Comparison of ENCODE assay signal across 1 cellular context in genomic region chr19:10568826-10569651, GRCh38.
A peak's percentile ranks its signal among the peaks of the same experiment; 100 is the strongest.
TF ChIP-seq lines count a peak whose summit lies in the region.

Gene CDKN2D (minus strand): TSS chr19:10568979. CDS start chr19:10568653, 326 bp downstream.

TF ChIP-seq in HepG2, 621 proteins besides CTCF, POLR2A, EP300 and RAD21 (continued from another document and continues in another):
- no peak for TF ChIP-seq GLMP (CRISPR knock-in tag; IDR thresholded peaks at IDR 0.05; ENCODE audit: borderline replicate concordance)
- TF ChIP-seq E2F2 (CRISPR knock-in tag; IDR thresholded peaks at IDR 0.05; ENCODE audit: borderline replicate concordance) = peak; percentile 99; the same call in 1 of the 2 replicates
- TF ChIP-seq THAP9 (CRISPR knock-in tag; IDR thresholded peaks at IDR 0.05; ENCODE audit: borderline replicate concordance) = peak; percentile 53; the same call in 1 of the 2 replicates
- TF ChIP-seq ZNF770 (CRISPR knock-in tag; IDR thresholded peaks at IDR 0.05) = no peak
- peak; percentile 52; the same call in 1 of the 2 replicates for TF ChIP-seq KMT2B (CRISPR knock-in tag; IDR thresholded peaks at IDR 0.05)
- peak; percentile 90 for TF ChIP-seq HNRNPLL (IDR thresholded peaks at IDR 0.05; ENCODE audit: low read depth, low read length, poor library complexity, severe bottlenecking)
- TF ChIP-seq PRMT3 (CRISPR knock-in tag; IDR thresholded peaks at IDR 0.05; ENCODE audit: borderline replicate concordance, low read depth) = peak; percentile 97
- TF ChIP-seq HDAC2 (CRISPR knock-in tag; IDR thresholded peaks at IDR 0.05) = peak; percentile 76
- peak; percentile 56; the same call in 1 of the 2 replicates for TF ChIP-seq ZNF614 (CRISPR knock-in tag; IDR thresholded peaks at IDR 0.05; ENCODE audit: borderline replicate concordance)
- 0 out of 2 replicates have a peak, but pooled peaks have one; percentile 65 for TF ChIP-seq ZFP1 (CRISPR knock-in tag; IDR thresholded peaks at IDR 0.05)
- TF ChIP-seq RFX3 (CRISPR knock-in tag; IDR thresholded peaks at IDR 0.05) = peak; percentile 44; the same call in 1 of the 2 replicates
- peak; percentile 78 for TF ChIP-seq TEAD3 (CRISPR knock-in tag; optimal IDR thresholded peaks at IDR 0.05; ENCODE audit: borderline replicate concordance)
- TF ChIP-seq PBX3 (CRISPR knock-in tag; IDR thresholded peaks at IDR 0.05; ENCODE audit: borderline replicate concordance) = no peak
- peak; percentile 28; the same call in 1 of the 2 replicates for TF ChIP-seq FOSL2 (CRISPR knock-in tag; IDR thresholded peaks at IDR 0.05)
- TF ChIP-seq FOXM1 (CRISPR knock-in tag; IDR thresholded peaks at IDR 0.05) = peak; percentile 97
- no peak for TF ChIP-seq NFE2 (CRISPR knock-in tag; IDR thresholded peaks at IDR 0.05)
- TF ChIP-seq ZNF674 (CRISPR knock-in tag; IDR thresholded peaks at IDR 0.05; ENCODE audit: low read depth) = no peak
- no peak for TF ChIP-seq ZNF616 (CRISPR knock-in tag; IDR thresholded peaks at IDR 0.05; ENCODE audit: low read depth)
- no peak for TF ChIP-seq FOXP1 (IDR thresholded peaks at IDR 0.05)
- peak; percentile 32; the same call in 1 of the 2 replicates for TF ChIP-seq FOXP1 (CRISPR knock-in tag; IDR thresholded peaks at IDR 0.05)
- no peak for TF ChIP-seq NONO (IDR thresholded peaks at IDR 0.05)
- peak; percentile 19; the same call in 1 of the 2 replicates for TF ChIP-seq NONO (CRISPR knock-in tag; conservative IDR thresholded peaks at IDR 0.05)
- TF ChIP-seq SP5 (CRISPR knock-in tag; IDR thresholded peaks at IDR 0.05; ENCODE audit: borderline replicate concordance, low read depth) = peak; percentile 92
- TF ChIP-seq ZC3H13 (CRISPR knock-in tag; IDR thresholded peaks at IDR 0.05) = peak; percentile 92
- TF ChIP-seq MIER2 (CRISPR knock-in tag; IDR thresholded peaks at IDR 0.05) = peak; percentile 52; the same call in 1 of the 2 replicates
- TF ChIP-seq ZNF263 (CRISPR knock-in tag; IDR thresholded peaks at IDR 0.05) = peak; percentile 47; the same call in 1 of the 2 replicates
- TF ChIP-seq JUNB (CRISPR knock-in tag; IDR thresholded peaks at IDR 0.05; ENCODE audit: borderline replicate concordance) = peak; percentile 79
- TF ChIP-seq TAF1 (CRISPR knock-in tag; IDR thresholded peaks at IDR 0.05) = peak; percentile 29; the same call in 1 of the 2 replicates
- TF ChIP-seq RBFOX2 (IDR thresholded peaks at IDR 0.05; ENCODE audit: low read depth, low read length) = peak; percentile 74
- TF ChIP-seq ZSCAN21 (CRISPR knock-in tag; IDR thresholded peaks at IDR 0.05; ENCODE audit: borderline replicate concordance) = peak; percentile 69; the same call in 1 of the 2 replicates
- TF ChIP-seq ZSCAN5A (CRISPR knock-in tag; IDR thresholded peaks at IDR 0.05; ENCODE audit: borderline replicate concordance) = peak; percentile 96; the same call in 1 of the 2 replicates
- TF ChIP-seq FOXC1 (CRISPR knock-in tag; IDR thresholded peaks at IDR 0.05; ENCODE audit: borderline replicate concordance) = peak; percentile 76; the same call in 1 of the 2 replicates
- TF ChIP-seq POLR2G (IDR thresholded peaks at IDR 0.05; ENCODE audit: low read depth, low read length) = peak; percentile 71
- peak; percentile 89 for TF ChIP-seq DMAP1 (CRISPR knock-in tag; IDR thresholded peaks at IDR 0.05)
- TF ChIP-seq PATZ1 (CRISPR knock-in tag; IDR thresholded peaks at IDR 0.05) = 0 out of 2 replicates have a peak, but pooled peaks have one; percentile 32
- no peak for TF ChIP-seq RORA (CRISPR knock-in tag; IDR thresholded peaks at IDR 0.05)
- peak; percentile 85; the same call in 1 of the 2 replicates for TF ChIP-seq ZNF619 (CRISPR knock-in tag; IDR thresholded peaks at IDR 0.05)
- TF ChIP-seq CREM (IDR thresholded peaks at IDR 0.05) = peak; percentile 68
- TF ChIP-seq CREM (CRISPR knock-in tag; IDR thresholded peaks at IDR 0.05) = no peak
- no peak for TF ChIP-seq ZNF703 (CRISPR knock-in tag; IDR thresholded peaks at IDR 0.05; ENCODE audit: borderline replicate concordance)
- TF ChIP-seq TSC22D2 (CRISPR knock-in tag; IDR thresholded peaks at IDR 0.05; ENCODE audit: borderline replicate concordance) = 0 out of 2 replicates have a peak, but pooled peaks have one; percentile 39
- no peak for TF ChIP-seq DMTF1 (CRISPR knock-in tag; IDR thresholded peaks at IDR 0.05)
- TF ChIP-seq ZFX (CRISPR knock-in tag; IDR thresholded peaks at IDR 0.05; ENCODE audit: low read depth) = peak; percentile 63
- peak; percentile 92 for TF ChIP-seq ZNF160 (CRISPR knock-in tag; IDR thresholded peaks at IDR 0.05)
- TF ChIP-seq TOE1 (CRISPR knock-in tag; IDR thresholded peaks at IDR 0.05) = 0 out of 2 replicates have a peak, but pooled peaks have one; percentile 37
- TF ChIP-seq KLF16 (CRISPR knock-in tag; IDR thresholded peaks at IDR 0.05) = no peak; a peak in 1 of 4 replicates
- no peak for TF ChIP-seq ZBTB26 (CRISPR knock-in tag; IDR thresholded peaks at IDR 0.05; ENCODE audit: borderline replicate concordance)
- peak; percentile 97 for TF ChIP-seq NFYB (CRISPR knock-in tag; IDR thresholded peaks at IDR 0.05)
